ENCODE assay signal across 1 cellular context in the genomic region with DNA sequence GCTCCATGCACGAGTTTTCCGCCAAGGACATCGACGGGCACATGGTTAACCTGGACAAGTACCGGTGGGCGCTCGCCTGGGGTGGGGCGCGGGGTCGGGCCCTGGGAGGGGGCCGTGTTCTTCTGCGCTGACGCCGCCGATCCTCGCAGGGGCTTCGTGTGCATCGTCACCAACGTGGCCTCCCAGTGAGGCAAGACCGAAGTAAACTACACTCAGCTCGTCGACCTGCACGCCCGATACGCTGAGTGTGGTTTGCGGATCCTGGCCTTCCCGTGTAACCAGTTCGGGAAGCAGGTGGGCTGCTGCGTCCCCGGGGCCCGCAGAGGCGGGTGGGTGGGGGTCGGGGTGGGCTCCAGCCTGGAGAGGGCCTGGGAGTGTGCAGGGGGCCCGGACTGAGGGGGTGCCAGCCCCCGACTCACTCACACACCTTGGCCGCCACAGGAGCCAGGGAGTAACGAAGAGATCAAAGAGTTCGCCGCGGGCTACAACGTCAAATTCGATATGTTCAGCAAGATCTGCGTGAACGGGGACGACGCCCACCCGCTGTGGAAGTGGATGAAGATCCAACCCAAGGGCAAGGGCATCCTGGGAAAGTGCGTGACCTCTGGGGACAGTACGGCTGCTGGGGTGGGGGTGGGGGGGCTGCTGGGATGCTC.
TF ChIP-seq lines count a peak whose summit lies in the region.

No MANE protein-coding gene starts in this region.

TF ChIP-seq in GM23338, 12 proteins besides CTCF, POLR2A, EP300 and RAD21 (continued from another document):
- TF ChIP-seq, protein P1, sequence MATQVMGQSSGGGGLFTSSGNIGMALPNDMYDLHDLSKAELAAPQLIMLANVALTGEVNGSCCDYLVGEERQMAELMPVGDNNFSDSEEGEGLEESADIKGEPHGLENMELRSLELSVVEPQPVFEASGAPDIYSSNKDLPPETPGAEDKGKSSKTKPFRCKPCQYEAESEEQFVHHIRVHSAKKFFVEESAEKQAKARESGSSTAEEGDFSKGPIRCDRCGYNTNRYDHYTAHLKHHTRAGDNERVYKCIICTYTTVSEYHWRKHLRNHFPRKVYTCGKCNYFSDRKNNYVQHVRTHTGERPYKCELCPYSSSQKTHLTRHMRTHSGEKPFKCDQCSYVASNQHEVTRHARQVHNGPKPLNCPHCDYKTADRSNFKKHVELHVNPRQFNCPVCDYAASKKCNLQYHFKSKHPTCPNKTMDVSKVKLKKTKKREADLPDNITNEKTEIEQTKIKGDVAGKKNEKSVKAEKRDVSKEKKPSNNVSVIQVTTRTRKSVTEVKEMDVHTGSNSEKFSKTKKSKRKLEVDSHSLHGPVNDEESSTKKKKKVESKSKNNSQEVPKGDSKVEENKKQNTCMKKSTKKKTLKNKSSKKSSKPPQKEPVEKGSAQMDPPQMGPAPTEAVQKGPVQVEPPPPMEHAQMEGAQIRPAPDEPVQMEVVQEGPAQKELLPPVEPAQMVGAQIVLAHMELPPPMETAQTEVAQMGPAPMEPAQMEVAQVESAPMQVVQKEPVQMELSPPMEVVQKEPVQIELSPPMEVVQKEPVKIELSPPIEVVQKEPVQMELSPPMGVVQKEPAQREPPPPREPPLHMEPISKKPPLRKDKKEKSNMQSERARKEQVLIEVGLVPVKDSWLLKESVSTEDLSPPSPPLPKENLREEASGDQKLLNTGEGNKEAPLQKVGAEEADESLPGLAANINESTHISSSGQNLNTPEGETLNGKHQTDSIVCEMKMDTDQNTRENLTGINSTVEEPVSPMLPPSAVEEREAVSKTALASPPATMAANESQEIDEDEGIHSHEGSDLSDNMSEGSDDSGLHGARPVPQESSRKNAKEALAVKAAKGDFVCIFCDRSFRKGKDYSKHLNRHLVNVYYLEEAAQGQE (IDR thresholded peaks at IDR 0.05; ENCODE audit: unreplicated experiment): no peak
- TF ChIP-seq ZNF331 (CRISPR knock-in tag; IDR thresholded peaks at IDR 0.05; ENCODE audit: low read depth) (no peak), EZH2phosphoT487 (IDR thresholded peaks at IDR 0.05; ENCODE audit: unreplicated experiment) (no peak), CREB1 (CRISPR knock-in tag; IDR thresholded peaks at IDR 0.05; ENCODE audit: low read depth) (no peak)
- TF ChIP-seq, protein P2, sequence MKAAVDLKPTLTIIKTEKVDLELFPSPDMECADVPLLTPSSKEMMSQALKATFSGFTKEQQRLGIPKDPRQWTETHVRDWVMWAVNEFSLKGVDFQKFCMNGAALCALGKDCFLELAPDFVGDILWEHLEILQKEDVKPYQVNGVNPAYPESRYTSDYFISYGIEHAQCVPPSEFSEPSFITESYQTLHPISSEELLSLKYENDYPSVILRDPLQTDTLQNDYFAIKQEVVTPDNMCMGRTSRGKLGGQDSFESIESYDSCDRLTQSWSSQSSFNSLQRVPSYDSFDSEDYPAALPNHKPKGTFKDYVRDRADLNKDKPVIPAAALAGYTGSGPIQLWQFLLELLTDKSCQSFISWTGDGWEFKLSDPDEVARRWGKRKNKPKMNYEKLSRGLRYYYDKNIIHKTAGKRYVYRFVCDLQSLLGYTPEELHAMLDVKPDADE (IDR thresholded peaks at IDR 0.05): no peak
